Comparison of ENCODE assay signal across 3 cellular contexts in genomic region chr2:179365561-179365960, GRCh38.
DNase-seq lines count a peak whose midpoint lies in the region; FAIRE-seq and TF ChIP-seq lines count a peak whose summit lies in the region.
"Not testable (repeated sequence)": the region's sequence is repeated elsewhere in the genome, so short reads cannot be mapped to it uniquely, and the experiment has no call there.

No MANE protein-coding gene starts in this region.

- not testable (repeated sequence) for DNase-seq in H1 (ENCODE audit: low read depth in 1 of 2, low spot score in 2 of 2)

- H3K23me2 ChIP-seq in H1 (ENCODE audit: low read depth, low read length) = not testable (repeated sequence)

- POLR2A ChIA-PET in HEK293 (lab: Yijun Ruan, JAX); H1 (lab: Charles Lee; ENCODE audit: partially characterized antibody): not testable (repeated sequence)

- not testable (repeated sequence) for H3K27ac ChIP-seq in HEK293 (ENCODE audit: extremely low read depth, low read depth, low read length); H1 (ENCODE audit: low read depth, low read length)
- H3K27ac ChIP-seq in VCaP = peak overlapping the region; percentile 41

- TF ChIP-seq POLR2A in H1 (IDR thresholded peaks at IDR 0.05; ENCODE audit: control extremely low read depth in 1 of 2, low read depth in 2 of 2, low read length in 2 of 2) = not testable (repeated sequence)

- H2BK15ac ChIP-seq in H1 (ENCODE audit: low read length) = not testable (repeated sequence)

- not testable (repeated sequence) for H3K79me1 ChIP-seq in H1 (ENCODE audit: low read depth, low read length)

- H3K79me2 ChIP-seq in H1 (ENCODE audit: control insufficient read depth in 1 of 2, insufficient read depth in 2 of 2, low read length in 2 of 2) = not testable (repeated sequence)

- not testable (repeated sequence) for H2BK5ac ChIP-seq in H1 (ENCODE audit: low read depth, low read length)

- H3K9ac ChIP-seq in H1 (replicated peaks in 1 of 4; ENCODE audit: extremely low read depth in 1 of 4, low read depth in 3 of 4, low read length in 3 of 4) = not testable (repeated sequence)

- not testable (repeated sequence) for TF ChIP-seq EP300 in H1 (IDR thresholded peaks at IDR 0.05; ENCODE audit: borderline replicate concordance in 1 of 2, low read depth in 2 of 2, low read length in 2 of 2)

- H3K4me2 ChIP-seq in H1 (ENCODE audit: insufficient read depth in 1 of 2, low read depth in 2 of 2, low read length in 2 of 2) = not testable (repeated sequence)

- H3K9me3 ChIP-seq in HEK293 (ENCODE audit: control insufficient read depth, insufficient read depth, low read depth, low read length); H1 (ENCODE audit: insufficient read depth in 2 of 2, low read depth in 1 of 2, low read length in 1 of 2): not testable (repeated sequence)

- H2BK12ac ChIP-seq in H1 (ENCODE audit: low read depth, low read length) = not testable (repeated sequence)

- not testable (repeated sequence) for TF ChIP-seq RAD21 in H1 (IDR thresholded peaks at IDR 0.05 in 1 of 2, conservative IDR thresholded peaks at IDR 0.05 in 1 of 2; ENCODE audit: low read depth in 2 of 2, low read length in 2 of 2)

- not testable (repeated sequence) for H3K4me1 ChIP-seq in HEK293 (ENCODE audit: control insufficient read depth, insufficient read depth, low read length); H1 (replicated peaks in 1 of 4; ENCODE audit: control insufficient read depth in 3 of 4, insufficient read depth in 4 of 4, low read length in 3 of 4)

- H2BK120ac ChIP-seq in H1 (replicated peaks; ENCODE audit: low read depth, low read length) = not testable (repeated sequence)

- WGBS in H1 (ENCODE audit: extremely low coverage in 1 of 2, insufficient coverage in 1 of 2, insufficient read length in 1 of 2, insufficient replicate concordance in 2 of 2, low coverage in 1 of 2, low lambda C conversion rate in 2 of 2, missing lambda C conversion rate in 1 of 2), 2 experiments = 100% methylated on average over 5 of the region's 5 CpGs; no CpG with 5 or more reads in 1 of the 2 experiments

- not testable (repeated sequence) for H3K23ac ChIP-seq in H1 (ENCODE audit: insufficient read length)

- not testable (repeated sequence) for H4K91ac ChIP-seq in H1 (replicated peaks; ENCODE audit: insufficient read length, low read length)

- not testable (repeated sequence) for H3K36me3 ChIP-seq in HEK293 (ENCODE audit: control insufficient read depth in 2 of 2, insufficient read depth in 1 of 2, low read length in 2 of 2); H1 (ENCODE audit: control insufficient read depth in 2 of 4, insufficient read depth in 4 of 4, low read length in 3 of 4)

- H3K14ac ChIP-seq in H1 (ENCODE audit: insufficient read length) = not testable (repeated sequence)

- not testable (repeated sequence) for TF ChIP-seq CTCF in HEK293 (tag by site-specific recombination; IDR thresholded peaks at IDR 0.05); VCaP (conservative IDR thresholded peaks at IDR 0.05); H1 (IDR thresholded peaks at IDR 0.05; ENCODE audit: control extremely low read depth in 1 of 3, insufficient read depth in 1 of 3, low read depth in 1 of 3, low read length in 3 of 3)

- not testable (repeated sequence) for H3K4me3 ChIP-seq in HEK293 (ENCODE audit: low read depth, low read length); H1 (ENCODE audit: extremely low read depth in 1 of 4, insufficient read depth in 2 of 4, low read depth in 3 of 4, low read length in 4 of 4)

- H4K8ac ChIP-seq in H1 (ENCODE audit: extremely low read depth, insufficient read depth, low read length) = not testable (repeated sequence)

- H3K27me3 ChIP-seq in H1 (replicated peaks in 1 of 4; ENCODE audit: control insufficient read depth in 3 of 4, extremely low read depth in 1 of 4, insufficient read depth in 3 of 4, low read length in 3 of 4) = not testable (repeated sequence)

- not testable (repeated sequence) for H3K18ac ChIP-seq in H1 (ENCODE audit: extremely low read depth, low read length)

- H2AK5ac ChIP-seq in H1 (ENCODE audit: low read depth, low read length) = not testable (repeated sequence)

- H3K4ac ChIP-seq in H1 (replicated peaks; ENCODE audit: insufficient read length, low read depth, low read length) = not testable (repeated sequence)

- not testable (repeated sequence) for H2BK20ac ChIP-seq in H1 (ENCODE audit: low read length)

- not testable (repeated sequence) for H3K56ac ChIP-seq in H1 (replicated peaks; ENCODE audit: insufficient read length, low read depth, low read length)

- not testable (repeated sequence) for FAIRE-seq in H1 (lab: Jason Lieb, UNC)

- peak overlapping the region; percentile 31; the same call in 1 of the 2 replicates for H2AFZ ChIP-seq in H1 (ENCODE audit: low read length)

- not testable (repeated sequence) for H4K20me1 ChIP-seq in H1 (replicated peaks in 1 of 2; ENCODE audit: control insufficient read depth in 1 of 2, insufficient read depth in 2 of 2, low read length in 2 of 2)

- CTCF ChIA-PET in HEK293 (lab: Yijun Ruan, JAX) = not testable (repeated sequence)
- CTCF ChIA-PET in H1 (lab: Charles Lee; ENCODE audit: partially characterized antibody) = interaction anchor here (1.5 kb wide), 1 partner anchor 45 kb away, joined by 4 read pairs; no protein-coding TSS in a partner anchor

- not testable (repeated sequence) for H4K5ac ChIP-seq in H1 (ENCODE audit: insufficient read length, low read depth, low read length)

TF ChIP-seq in HEK293, 187 proteins besides CTCF, POLR2A, EP300 and RAD21 (continues in another document):
- TF ChIP-seq REST (tag by site-specific recombination; IDR thresholded peaks at IDR 0.05) (peak; percentile 36; the same call in 1 of the 2 replicates), ZNF623 (tag by site-specific recombination; IDR thresholded peaks at IDR 0.05) (peak; percentile 57), ZNF433 (tag by site-specific recombination; IDR thresholded peaks at IDR 0.05; ENCODE audit: low read depth) (0 out of 2 replicates have a peak, but pooled peaks have one; percentile 7), ZXDB (tag by site-specific recombination; IDR thresholded peaks at IDR 0.05) (0 out of 2 replicates have a peak, but pooled peaks have one; percentile 13)
